17 cellular contexts compared by ENCODE assay signal in the genomic region with DNA sequence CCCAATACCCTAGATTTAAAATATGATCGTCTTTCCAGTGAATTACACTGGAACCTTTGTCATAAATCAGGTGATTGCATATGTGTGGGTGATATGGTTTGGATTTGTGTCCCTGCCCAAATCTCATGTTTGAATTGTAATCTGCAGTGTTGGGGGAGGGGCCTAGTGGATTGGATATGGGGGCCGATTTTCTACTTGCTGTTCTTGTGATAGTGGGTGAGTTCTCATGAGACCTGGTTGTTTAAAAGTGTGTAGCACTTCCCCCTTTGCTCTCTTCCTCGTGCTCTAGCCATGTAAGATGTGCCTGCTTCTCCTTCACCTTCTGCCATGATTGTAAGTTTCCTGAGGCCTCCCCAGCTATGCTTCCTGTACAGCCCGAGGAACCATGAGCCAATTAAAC. TPM values are rescaled to one million over a fixed set of nuclear protein-coding genes. Genes with fewer than 3 reads are reported as not detected.
"Had no signal": no experiment of that assay in that cellular context is flagged by ENCODE, and none has a peak within 500 bp of the region (broad histone marks: within the 10 kb centered on the region; RNA-seq: fewer than 3 reads in every experiment).

No MANE protein-coding gene starts in this region.

RNA-seq across cellular contexts. Expression of a gene that starts 29.0 kb away (rescaled TPM):
- total RNA-seq: dermis blood vessel endothelial cell; endothelial cell of umbilical vein; epithelial cell of proximal tubule; esophagus muscularis mucosa; gastrocnemius medialis; heart right ventricle; left cardiac atrium; left lung; left ventricle myocardium superior; lower leg skin; lower lobe of right lung; lung microvascular endothelial cell; mesenteric fat pad; mononuclear cell; naive thymus-derived CD4-positive, alpha-beta T cell had no signal
- polyA plus RNA-seq: endothelial cell of umbilical vein; esophagus; heart right ventricle; keratinocyte; naive thymus-derived CD4-positive, alpha-beta T cell had no signal
